ENCODE assay signal across 11 cellular contexts in the genomic region with DNA sequence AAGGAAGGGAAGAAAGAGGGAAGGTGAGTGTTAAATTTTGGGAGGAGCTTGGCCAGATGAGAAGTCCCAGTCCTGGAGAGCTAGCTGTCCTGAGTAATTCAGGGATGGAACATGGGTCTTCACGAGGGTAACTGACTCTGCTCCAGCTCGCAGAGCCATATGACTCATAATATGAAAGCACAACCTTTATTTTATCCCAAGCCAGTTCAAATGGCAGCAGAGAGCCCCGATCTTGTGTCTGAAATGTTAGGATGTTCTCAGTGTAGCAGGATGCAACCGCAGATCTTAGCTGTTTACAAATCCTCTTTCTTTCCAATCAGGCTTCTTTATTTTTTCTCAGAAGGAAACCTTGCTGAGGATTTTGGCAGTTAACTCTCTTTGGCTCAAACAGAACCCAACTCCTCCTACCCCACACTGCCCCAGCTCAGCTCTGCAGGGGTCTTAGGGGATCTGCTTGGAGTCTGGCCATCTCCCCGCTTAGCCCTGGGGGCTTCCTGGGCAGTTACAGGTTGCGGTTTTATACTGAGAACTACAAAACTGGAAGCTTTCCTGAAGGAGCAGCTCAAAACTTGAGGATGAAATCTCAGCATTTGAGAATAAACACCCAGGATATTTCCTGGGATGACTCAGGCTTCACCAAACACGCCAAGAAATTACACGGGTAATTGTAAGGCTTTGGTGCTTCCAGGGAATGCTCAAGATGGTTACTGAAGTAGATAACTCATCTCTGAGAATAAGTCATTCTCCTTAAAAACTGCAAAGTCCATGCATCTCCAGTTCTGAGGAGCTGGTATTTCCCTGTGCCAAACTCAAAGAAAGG.
DNase-seq lines count a peak whose midpoint lies in the region; TF ChIP-seq lines count a peak whose summit lies in the region.
"Had no signal": no experiment of that assay in that cellular context is flagged by ENCODE, and none has a peak within 500 bp of the region (broad histone marks: within the 10 kb centered on the region; RNA-seq: fewer than 3 reads in every experiment).

No MANE protein-coding gene starts in this region.

- peak overlapping the region; percentile 78 for H3K27ac ChIP-seq in epithelial cell of prostate
- H3K27ac ChIP-seq: HL-60 had no signal

- H3K27ac Mint-ChIP-seq in nephron (peak overlapping the region in 2 of 3 experiments; percentile 57 to 63), immature natural killer cell (no peak overlapping the region)
- H3K27ac Mint-ChIP-seq in activated naive CD8-positive, alpha-beta T cell treated with anti-CD3 and anti-CD28 coated beads for 36 hours = no peak overlapping the region

- no peak for TF ChIP-seq CTCF in nephron (IDR thresholded peaks at IDR 0.05; ENCODE audit: unreplicated experiment in 3 of 3)

- H3K4me3 Mint-ChIP-seq in nephron (no peak overlapping the region), immature natural killer cell (no peak overlapping the region)
- H3K4me3 Mint-ChIP-seq in activated naive CD8-positive, alpha-beta T cell treated with anti-CD3 and anti-CD28 coated beads for 36 hours = no peak overlapping the region

- peak; percentile 67 for DNase-seq in A172 (ENCODE audit: low spot score)
- peak; percentile 94 for DNase-seq in M059J (ENCODE audit: low read depth)
- no peak for DNase-seq in epithelial cell of prostate (ENCODE audit: low read depth, low spot score)
- no peak for DNase-seq in immature natural killer cell
- DNase-seq in HPDE6-E6E7 (ENCODE audit: extremely low spot score) = no peak
- no peak for DNase-seq in activated naive CD8-positive, alpha-beta T cell treated with anti-CD3 and anti-CD28 coated beads for 36 hours
- DNase-seq in NCI-H2081 treated with DMSO at 0.1 percent for 48 hours (lab: John Stamatoyannopoulos, UW) = no peak
- DNase-seq: retina; stimulated activated naive CD8-positive, alpha-beta T cell treated with anti-CD3 and anti-CD28 coated beads, Interleukin-15, Interleukin-2, amounts not matched to agents 100 U/mL and 50 U/mL, for 24 hours had no signal

- H3K36me3 Mint-ChIP-seq in nephron (ENCODE audit: low read depth) (no peaks in the 10 kb centered on the region), immature natural killer cell (peaks cover 28 to 46% (median 37%) of the 10 kb centered on the region in 3 donors)
- H3K36me3 Mint-ChIP-seq in activated naive CD8-positive, alpha-beta T cell treated with anti-CD3 and anti-CD28 coated beads for 36 hours = peaks cover 46% of the 10 kb centered on the region

- H3K27me3 Mint-ChIP-seq in nephron (ENCODE audit: low read depth) = peaks cover 3% of the 10 kb centered on the region
- peaks cover 0 to 4% (median 0%) of the 10 kb centered on the region in 3 donors for H3K27me3 Mint-ChIP-seq in immature natural killer cell (ENCODE audit: low read depth in 3 of 3)
- no peaks in the 10 kb centered on the region for H3K27me3 Mint-ChIP-seq in activated naive CD8-positive, alpha-beta T cell treated with anti-CD3 and anti-CD28 coated beads for 36 hours

- peaks cover 26% of the 10 kb centered on the region for H3K4me1 Mint-ChIP-seq in nephron
- peaks cover 23 to 28% of the 10 kb centered on the region in 2 donors for H3K4me1 Mint-ChIP-seq in immature natural killer cell
- peaks cover 23% of the 10 kb centered on the region for H3K4me1 Mint-ChIP-seq in activated naive CD8-positive, alpha-beta T cell treated with anti-CD3 and anti-CD28 coated beads for 36 hours

- H3K9me3 Mint-ChIP-seq in nephron (peaks cover 18% of the 10 kb centered on the region), immature natural killer cell (peaks cover 0 to 6% (median 3%) of the 10 kb centered on the region in 6 donors)
- peaks cover 26% of the 10 kb centered on the region for H3K9me3 Mint-ChIP-seq in activated naive CD8-positive, alpha-beta T cell treated with anti-CD3 and anti-CD28 coated beads for 36 hours

Comparison
In these comparisons a context has a peak if more than half of its experiments do, and no peak if none do; other contexts are left out.
1. DNase-seq: peak in A172 (single experiment) and M059J (single experiment); none in epithelial cell of prostate (single experiment), immature natural killer cell (0 of 3), HPDE6-E6E7 (single experiment), activated naive CD8-positive, alpha-beta T cell treated with anti-CD3 and anti-CD28 coated beads for 36 hours (single experiment) and NCI-H2081 treated with DMSO at 0.1 percent for 48 hours (single experiment).
2. H3K27ac Mint-ChIP-seq: peak in nephron (2 of 3); none in immature natural killer cell (0 of 6) and activated naive CD8-positive, alpha-beta T cell treated with anti-CD3 and anti-CD28 coated beads for 36 hours (single experiment).